21 cellular contexts compared by ENCODE assay signal in the genomic region with DNA sequence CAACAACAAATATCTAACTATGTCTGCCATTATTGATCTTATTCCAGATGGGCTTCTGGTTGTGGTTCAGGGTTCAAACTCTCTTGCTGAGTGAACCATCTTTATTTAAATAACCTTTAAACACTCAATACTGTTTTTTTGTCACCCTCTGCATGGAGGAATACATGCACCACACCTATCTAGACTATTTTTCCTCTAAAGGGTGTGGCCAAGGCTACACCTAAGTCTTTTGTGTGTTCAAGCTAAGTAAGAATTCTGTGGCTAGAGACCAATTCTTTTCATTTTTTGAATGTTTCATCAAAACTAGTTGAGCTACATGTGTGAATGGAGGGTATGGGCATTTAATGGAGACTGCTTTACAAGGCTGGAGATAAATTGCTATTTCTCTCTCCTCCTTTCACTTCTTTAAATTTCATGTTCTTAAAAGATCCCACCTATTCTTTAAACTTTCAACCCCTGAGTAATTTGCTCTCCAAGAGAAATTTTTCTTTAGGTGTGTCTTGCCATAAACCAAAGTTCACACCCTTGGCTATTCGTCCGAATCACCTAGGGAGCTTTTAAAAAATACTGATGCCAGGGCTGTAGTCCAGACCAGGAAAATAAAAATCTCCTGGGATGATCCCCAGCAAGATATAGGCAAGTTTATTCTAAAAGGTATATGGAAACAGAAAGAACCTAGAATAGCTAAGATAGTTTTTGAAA. TPM values are rescaled to one million over a fixed set of nuclear protein-coding genes. Genes with fewer than 3 reads are reported as not detected.
DNase-seq lines count a peak whose midpoint lies in the region; ATAC-seq and TF ChIP-seq lines count a peak whose summit lies in the region.
"Had no signal": no experiment of that assay in that cellular context is flagged by ENCODE, and none has a peak within 500 bp of the region (broad histone marks: within the 10 kb centered on the region; RNA-seq: fewer than 3 reads in every experiment).

No MANE protein-coding gene starts in this region.

- intact Hi-C loops in left lung (cut with DNase I) (no loop called here), thyroid gland (cut with DNase I) (no loop called here), Right ventricle myocardium inferior (cut with DNase I) (no loop called here)

- WGBS in thyroid gland, 2 donors, result 71 to 88% methylated on average over 2 of the region's 2 CpGs

- no peaks in the 10 kb centered on the region for H3K36me3 ChIP-seq in RWPE2 (ENCODE audit: low read depth)
- no peaks in the 10 kb centered on the region for H3K36me3 ChIP-seq in left lung
- no peaks in the 10 kb centered on the region for H3K36me3 ChIP-seq in thyroid gland
- H3K36me3 ChIP-seq: lower lobe of right lung, ovary, WERI-Rb-1 had no signal

- no peak for TF ChIP-seq POLR2A in thyroid gland (IDR thresholded peaks at IDR 0.05)

- no peaks in the 10 kb centered on the region for H3K9me3 ChIP-seq in RWPE2 (ENCODE audit: severe bottlenecking)
- H3K9me3 ChIP-seq in left lung, result no peaks in the 10 kb centered on the region
- H3K9me3 ChIP-seq in thyroid gland, result no peaks in the 10 kb centered on the region
- H3K9me3 ChIP-seq: lower lobe of right lung, ovary had no signal

- H3K4me1 ChIP-seq in RWPE2 (ENCODE audit: insufficient read depth, poor library complexity, severe bottlenecking) (peaks cover 10% of the 10 kb centered on the region), left lung (no peaks in the 10 kb centered on the region), thyroid gland (no peaks in the 10 kb centered on the region)
- H3K4me1 ChIP-seq: lower lobe of right lung had no signal

- peak overlapping the region; percentile 26 for H3K27ac ChIP-seq in RWPE2 (ENCODE audit: poor library complexity, severe bottlenecking)
- no peak overlapping the region for H3K27ac ChIP-seq in left lung
- H3K27ac ChIP-seq in thyroid gland, result no peak overlapping the region
- H3K27ac ChIP-seq: HL-60, lower lobe of right lung, ovary, WERI-Rb-1 had no signal

- DNase-seq in HT-29 (ENCODE audit: low spot score), result peak; percentile 17
- no peak for DNase-seq in RWPE2 (ENCODE audit: low spot score)
- no peak for DNase-seq in left lung
- no peak for DNase-seq in thyroid gland
- no peak for DNase-seq in Right ventricle myocardium inferior (ENCODE audit: missing footprints)
- no peak for DNase-seq in HUDEP-2 (lab: John Stamatoyannopoulos, UW; ENCODE audit: unreplicated experiment in 76 of 76)
- DNase-seq: activated CD4-positive, alpha-beta T cell treated with anti-CD3 and anti-CD28 coated beads for 48 hours; activated naive CD8-positive, alpha-beta T cell treated with anti-CD3 and anti-CD28 coated beads, Interleukin-2, amount 50 U/mL, for 24 hours; activated T-cell treated with anti-CD3 and anti-CD28 coated beads, Interleukin-2, amount 50 U/mL, for 4 hours; central memory CD4-positive, alpha-beta T cell; IMR-90; lower lobe of right lung; NCI-H1105 treated with DMSO at 0.1 percent for 48 hours; NCI-H2029; NCI-H748 treated with DMSO at 0.1 percent for 48 hours; nephron progenitor cell; ovary; stimulated activated CD4-positive, alpha-beta T cell treated with anti-CD3 and anti-CD28 coated beads, Interleukin-2, amount 100 ng/mL, for 24 hours; WERI-Rb-1 had no signal

- no peaks in the 10 kb centered on the region for H3K27me3 ChIP-seq in RWPE2 (ENCODE audit: insufficient read depth, poor library complexity, severe bottlenecking)
- H3K27me3 ChIP-seq in left lung, result no peaks in the 10 kb centered on the region
- H3K27me3 ChIP-seq in thyroid gland, result no peaks in the 10 kb centered on the region
- H3K27me3 ChIP-seq: ovary had no signal

- TF ChIP-seq CTCF in RWPE2 (IDR thresholded peaks at IDR 0.05; ENCODE audit: poor library complexity, severe bottlenecking), result no peak
- no peak for TF ChIP-seq CTCF in left lung (IDR thresholded peaks at IDR 0.05)
- TF ChIP-seq CTCF in thyroid gland (IDR thresholded peaks at IDR 0.05), result no peak

- no peak overlapping the region for H3K4me3 ChIP-seq in RWPE2 (ENCODE audit: severe bottlenecking)
- H3K4me3 ChIP-seq in left lung, result no peak overlapping the region
- no peak overlapping the region for H3K4me3 ChIP-seq in thyroid gland (replicated peaks in 1 of 3)
- H3K4me3 ChIP-seq: lower lobe of right lung, ovary had no signal

- ATAC-seq in RWPE2 (ENCODE audit: low read depth) (peak; percentile 63), left lung (peak; percentile 45), Right ventricle myocardium inferior (no peak), GM18861 (IDR thresholded peaks at IDR 0.05; ENCODE audit: unreplicated experiment) (no peak)
- ATAC-seq: activated naive CD8-positive, alpha-beta T cell treated with anti-CD3 and anti-CD28 coated beads, Interleukin-2, amount 50 U/mL, for 24 hours; activated T-cell treated with anti-CD3 and anti-CD28 coated beads, Interleukin-2, amount 50 U/mL, for 4 hours; lower lobe of right lung had no signal

RNA-seq across cellular contexts. Expression of a gene that starts 24.8 kb away (rescaled TPM):
- 1.0 and 3.7 TPM in 2 replicates for total RNA-seq in HT-29 (2014; rRNA removed; shearing (Covaris generic))
- total RNA-seq in left lung (10 to 100 TPM; 15.8 to 20.7 TPM), thyroid gland (10 to 100 TPM in 3 of 4 donors, 1 to 10 TPM in 1; 9.6 to 24.3 (median 12.6) TPM), Right ventricle myocardium inferior (5.3 TPM)

Comparison
In these comparisons a context has a peak if more than half of its experiments do, and no peak if none do; other contexts are left out.
1. ATAC-seq: peak in RWPE2 (single experiment) and left lung (single experiment); none in Right ventricle myocardium inferior (single experiment) and GM18861 (single experiment).